ENCODE assay signal across 1 cellular context in the genomic region with DNA sequence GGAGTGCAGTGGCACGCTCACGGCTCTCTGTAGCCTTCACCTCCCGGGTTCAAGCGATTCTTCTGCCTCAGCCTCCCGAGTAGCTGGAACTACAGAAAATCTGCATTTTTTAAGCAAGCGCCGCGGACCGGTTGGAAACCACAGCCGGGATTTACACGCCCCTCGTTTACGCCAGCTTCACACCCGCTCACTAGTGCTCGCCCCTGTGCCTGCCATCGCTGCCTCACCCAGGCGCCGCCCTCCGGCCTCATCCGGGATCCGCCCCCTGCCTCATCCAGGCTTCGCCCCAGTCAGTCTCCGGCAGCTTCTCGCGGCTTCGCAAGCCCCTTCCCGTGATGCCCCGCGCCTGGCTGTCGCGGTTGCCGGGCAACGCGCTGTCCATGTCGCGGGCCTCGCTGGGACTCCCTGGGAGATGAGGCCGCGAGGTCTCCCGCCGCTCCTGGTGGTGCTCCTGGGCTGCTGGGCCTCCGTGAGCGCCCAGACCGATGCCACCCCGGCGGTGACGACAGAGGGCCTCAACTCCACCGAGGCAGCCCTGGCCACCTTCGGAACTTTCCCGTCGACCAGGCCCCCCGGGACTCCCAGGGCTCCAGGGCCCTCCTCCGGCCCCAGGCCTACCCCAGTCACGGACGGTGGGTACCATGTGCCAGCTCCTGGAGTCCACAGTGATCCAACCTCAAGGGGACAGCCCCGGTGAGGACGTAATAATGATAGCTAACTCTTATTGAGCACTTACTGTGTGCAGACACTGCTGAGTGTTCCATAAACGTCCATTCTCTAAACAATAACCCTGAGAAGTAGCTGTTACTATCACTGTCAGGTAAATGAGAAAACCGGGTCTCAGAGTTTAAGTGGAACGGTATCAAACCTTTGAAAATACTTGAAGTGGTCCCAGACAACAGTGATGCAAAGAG.
TF ChIP-seq lines count a peak whose summit lies in the region.

A gene (plus strand): TSS at position 359 of the 914 bp plus-strand sequence. CDS start 54 bp downstream, at position 413.

TF ChIP-seq in HepG2, 621 proteins besides CTCF, POLR2A, EP300 and RAD21 (continued from another document and continues in another):
- TF ChIP-seq, protein P1, sequence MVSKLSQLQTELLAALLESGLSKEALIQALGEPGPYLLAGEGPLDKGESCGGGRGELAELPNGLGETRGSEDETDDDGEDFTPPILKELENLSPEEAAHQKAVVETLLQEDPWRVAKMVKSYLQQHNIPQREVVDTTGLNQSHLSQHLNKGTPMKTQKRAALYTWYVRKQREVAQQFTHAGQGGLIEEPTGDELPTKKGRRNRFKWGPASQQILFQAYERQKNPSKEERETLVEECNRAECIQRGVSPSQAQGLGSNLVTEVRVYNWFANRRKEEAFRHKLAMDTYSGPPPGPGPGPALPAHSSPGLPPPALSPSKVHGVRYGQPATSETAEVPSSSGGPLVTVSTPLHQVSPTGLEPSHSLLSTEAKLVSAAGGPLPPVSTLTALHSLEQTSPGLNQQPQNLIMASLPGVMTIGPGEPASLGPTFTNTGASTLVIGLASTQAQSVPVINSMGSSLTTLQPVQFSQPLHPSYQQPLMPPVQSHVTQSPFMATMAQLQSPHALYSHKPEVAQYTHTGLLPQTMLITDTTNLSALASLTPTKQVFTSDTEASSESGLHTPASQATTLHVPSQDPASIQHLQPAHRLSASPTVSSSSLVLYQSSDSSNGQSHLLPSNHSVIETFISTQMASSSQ (IDR thresholded peaks at IDR 0.05; ENCODE audit: low read depth), result no peak
- TF ChIP-seq, protein P1 (CRISPR knock-in tag; IDR thresholded peaks at IDR 0.05; ENCODE audit: borderline replicate concordance), result peak; percentile 62; the same call in 1 of the 2 replicates
- TF ChIP-seq, protein P2, sequence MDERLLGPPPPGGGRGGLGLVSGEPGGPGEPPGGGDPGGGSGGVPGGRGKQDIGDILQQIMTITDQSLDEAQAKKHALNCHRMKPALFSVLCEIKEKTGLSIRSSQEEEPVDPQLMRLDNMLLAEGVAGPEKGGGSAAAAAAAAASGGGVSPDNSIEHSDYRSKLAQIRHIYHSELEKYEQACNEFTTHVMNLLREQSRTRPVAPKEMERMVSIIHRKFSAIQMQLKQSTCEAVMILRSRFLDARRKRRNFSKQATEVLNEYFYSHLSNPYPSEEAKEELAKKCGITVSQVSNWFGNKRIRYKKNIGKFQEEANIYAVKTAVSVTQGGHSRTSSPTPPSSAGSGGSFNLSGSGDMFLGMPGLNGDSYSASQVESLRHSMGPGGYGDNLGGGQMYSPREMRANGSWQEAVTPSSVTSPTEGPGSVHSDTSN (CRISPR knock-in tag; IDR thresholded peaks at IDR 0.05), result no peak
- TF ChIP-seq, protein P3, sequence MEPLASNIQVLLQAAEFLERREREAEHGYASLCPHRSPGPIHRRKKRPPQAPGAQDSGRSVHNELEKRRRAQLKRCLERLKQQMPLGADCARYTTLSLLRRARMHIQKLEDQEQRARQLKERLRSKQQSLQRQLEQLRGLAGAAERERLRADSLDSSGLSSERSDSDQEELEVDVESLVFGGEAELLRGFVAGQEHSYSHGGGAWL (CRISPR knock-in tag; IDR thresholded peaks at IDR 0.05), result peak; percentile 79; the same call in 1 of the 2 replicates
- TF ChIP-seq AGO2 (optimal IDR thresholded peaks at IDR 0.05; ENCODE audit: low read depth, low read length), result no peak
- peak; percentile 44; the same call in 1 of the 2 replicates for TF ChIP-seq ZNF12 (CRISPR knock-in tag; IDR thresholded peaks at IDR 0.05)
- TF ChIP-seq ZNF883 (CRISPR knock-in tag; IDR thresholded peaks at IDR 0.05; ENCODE audit: not compliant biosample characterization), result peak; percentile 85
- TF ChIP-seq NAIF1 (CRISPR knock-in tag; IDR thresholded peaks at IDR 0.05; ENCODE audit: borderline replicate concordance), result peak; percentile 50; the same call in 1 of the 2 replicates
- TF ChIP-seq, protein P4, sequence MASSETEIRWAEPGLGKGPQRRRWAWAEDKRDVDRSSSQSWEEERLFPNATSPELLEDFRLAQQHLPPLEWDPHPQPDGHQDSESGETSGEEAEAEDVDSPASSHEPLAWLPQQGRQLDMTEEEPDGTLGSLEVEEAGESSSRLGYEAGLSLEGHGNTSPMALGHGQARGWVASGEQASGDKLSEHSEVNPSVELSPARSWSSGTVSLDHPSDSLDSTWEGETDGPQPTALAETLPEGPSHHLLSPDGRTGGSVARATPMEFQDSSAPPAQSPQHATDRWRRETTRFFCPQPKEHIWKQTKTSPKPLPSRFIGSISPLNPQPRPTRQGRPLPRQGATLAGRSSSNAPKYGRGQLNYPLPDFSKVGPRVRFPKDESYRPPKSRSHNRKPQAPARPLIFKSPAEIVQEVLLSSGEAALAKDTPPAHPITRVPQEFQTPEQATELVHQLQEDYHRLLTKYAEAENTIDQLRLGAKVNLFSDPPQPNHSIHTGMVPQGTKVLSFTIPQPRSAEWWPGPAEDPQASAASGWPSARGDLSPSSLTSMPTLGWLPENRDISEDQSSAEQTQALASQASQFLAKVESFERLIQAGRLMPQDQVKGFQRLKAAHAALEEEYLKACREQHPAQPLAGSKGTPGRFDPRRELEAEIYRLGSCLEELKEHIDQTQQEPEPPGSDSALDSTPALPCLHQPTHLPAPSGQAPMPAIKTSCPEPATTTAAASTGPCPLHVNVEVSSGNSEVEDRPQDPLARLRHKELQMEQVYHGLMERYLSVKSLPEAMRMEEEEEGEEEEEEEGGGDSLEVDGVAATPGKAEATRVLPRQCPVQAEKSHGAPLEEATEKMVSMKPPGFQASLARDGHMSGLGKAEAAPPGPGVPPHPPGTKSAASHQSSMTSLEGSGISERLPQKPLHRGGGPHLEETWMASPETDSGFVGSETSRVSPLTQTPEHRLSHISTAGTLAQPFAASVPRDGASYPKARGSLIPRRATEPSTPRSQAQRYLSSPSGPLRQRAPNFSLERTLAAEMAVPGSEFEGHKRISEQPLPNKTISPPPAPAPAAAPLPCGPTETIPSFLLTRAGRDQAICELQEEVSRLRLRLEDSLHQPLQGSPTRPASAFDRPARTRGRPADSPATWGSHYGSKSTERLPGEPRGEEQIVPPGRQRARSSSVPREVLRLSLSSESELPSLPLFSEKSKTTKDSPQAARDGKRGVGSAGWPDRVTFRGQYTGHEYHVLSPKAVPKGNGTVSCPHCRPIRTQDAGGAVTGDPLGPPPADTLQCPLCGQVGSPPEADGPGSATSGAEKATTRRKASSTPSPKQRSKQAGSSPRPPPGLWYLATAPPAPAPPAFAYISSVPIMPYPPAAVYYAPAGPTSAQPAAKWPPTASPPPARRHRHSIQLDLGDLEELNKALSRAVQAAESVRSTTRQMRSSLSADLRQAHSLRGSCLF (CRISPR knock-in tag; IDR thresholded peaks at IDR 0.05; ENCODE audit: borderline replicate concordance), result 0 out of 2 replicates have a peak, but pooled peaks have one; percentile 46
- TF ChIP-seq HNRNPK (IDR thresholded peaks at IDR 0.05; ENCODE audit: low read depth, low read length, poor library complexity, severe bottlenecking), result peak; percentile 29
- TF ChIP-seq ZNF672 (CRISPR knock-in tag; IDR thresholded peaks at IDR 0.05), result no peak
- TF ChIP-seq, protein P5, sequence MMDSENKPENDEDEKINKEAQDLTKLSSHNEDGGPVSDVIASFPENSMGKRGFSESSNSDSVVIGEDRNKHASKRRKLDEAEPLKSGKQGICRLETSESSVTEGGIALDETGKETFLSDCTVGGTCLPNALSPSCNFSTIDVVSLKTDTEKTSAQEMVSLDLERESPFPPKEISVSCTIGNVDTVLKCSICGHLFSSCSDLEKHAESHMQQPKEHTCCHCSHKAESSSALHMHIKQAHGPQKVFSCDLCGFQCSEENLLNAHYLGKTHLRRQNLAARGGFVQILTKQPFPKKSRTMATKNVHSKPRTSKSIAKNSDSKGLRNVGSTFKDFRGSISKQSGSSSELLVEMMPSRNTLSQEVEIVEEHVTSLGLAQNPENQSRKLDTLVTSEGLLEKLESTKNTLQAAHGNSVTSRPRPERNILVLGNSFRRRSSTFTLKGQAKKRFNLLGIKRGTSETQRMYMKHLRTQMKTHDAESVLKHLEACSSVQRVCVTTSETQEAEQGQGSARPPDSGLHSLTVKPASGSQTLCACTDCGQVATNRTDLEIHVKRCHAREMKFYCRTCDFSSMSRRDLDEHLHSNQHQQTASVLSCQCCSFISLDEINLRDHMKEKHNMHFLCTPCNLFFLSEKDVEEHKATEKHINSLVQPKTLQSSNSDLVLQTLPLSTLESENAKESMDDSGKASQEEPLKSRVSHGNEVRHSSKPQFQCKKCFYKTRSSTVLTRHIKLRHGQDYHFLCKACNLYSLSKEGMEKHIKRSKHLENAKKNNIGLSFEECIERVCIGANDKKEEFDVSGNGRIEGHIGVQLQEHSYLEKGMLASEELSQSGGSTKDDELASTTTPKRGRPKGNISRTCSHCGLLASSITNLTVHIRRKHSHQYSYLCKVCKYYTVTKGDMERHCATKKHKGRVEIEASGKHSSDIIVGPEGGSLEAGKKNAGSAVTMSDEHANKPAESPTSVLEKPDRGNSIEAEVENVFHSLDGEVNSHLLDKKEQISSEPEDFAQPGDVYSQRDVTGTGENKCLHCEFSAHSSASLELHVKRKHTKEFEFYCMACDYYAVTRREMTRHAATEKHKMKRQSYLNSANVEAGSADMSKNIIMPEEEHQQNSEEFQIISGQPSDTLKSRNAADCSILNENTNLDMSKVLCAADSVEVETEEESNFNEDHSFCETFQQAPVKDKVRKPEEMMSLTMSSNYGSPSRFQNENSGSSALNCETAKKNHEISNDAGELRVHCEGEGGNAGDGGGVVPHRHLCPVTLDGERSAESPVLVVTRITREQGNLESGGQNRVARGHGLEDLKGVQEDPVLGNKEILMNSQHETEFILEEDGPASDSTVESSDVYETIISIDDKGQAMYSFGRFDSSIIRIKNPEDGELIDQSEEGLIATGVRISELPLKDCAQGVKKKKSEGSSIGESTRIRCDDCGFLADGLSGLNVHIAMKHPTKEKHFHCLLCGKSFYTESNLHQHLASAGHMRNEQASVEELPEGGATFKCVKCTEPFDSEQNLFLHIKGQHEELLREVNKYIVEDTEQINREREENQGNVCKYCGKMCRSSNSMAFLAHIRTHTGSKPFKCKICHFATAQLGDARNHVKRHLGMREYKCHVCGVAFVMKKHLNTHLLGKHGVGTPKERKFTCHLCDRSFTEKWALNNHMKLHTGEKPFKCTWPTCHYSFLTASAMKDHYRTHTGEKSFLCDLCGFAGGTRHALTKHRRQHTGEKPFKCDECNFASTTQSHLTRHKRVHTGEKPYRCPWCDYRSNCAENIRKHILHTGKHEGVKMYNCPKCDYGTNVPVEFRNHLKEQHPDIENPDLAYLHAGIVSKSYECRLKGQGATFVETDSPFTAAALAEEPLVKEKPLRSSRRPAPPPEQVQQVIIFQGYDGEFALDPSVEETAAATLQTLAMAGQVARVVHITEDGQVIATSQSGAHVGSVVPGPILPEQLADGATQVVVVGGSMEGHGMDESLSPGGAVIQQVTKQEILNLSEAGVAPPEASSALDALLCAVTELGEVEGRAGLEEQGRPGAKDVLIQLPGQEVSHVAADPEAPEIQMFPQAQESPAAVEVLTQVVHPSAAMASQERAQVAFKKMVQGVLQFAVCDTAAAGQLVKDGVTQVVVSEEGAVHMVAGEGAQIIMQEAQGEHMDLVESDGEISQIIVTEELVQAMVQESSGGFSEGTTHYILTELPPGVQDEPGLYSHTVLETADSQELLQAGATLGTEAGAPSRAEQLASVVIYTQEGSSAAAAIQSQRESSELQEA (CRISPR knock-in tag; IDR thresholded peaks at IDR 0.05; ENCODE audit: not compliant biosample characterization), result peak; percentile 73
- peak; percentile 53; the same call in 1 of the 2 replicates for TF ChIP-seq ZBTB38 (CRISPR knock-in tag; IDR thresholded peaks at IDR 0.05)
- TF ChIP-seq RARG (CRISPR knock-in tag; IDR thresholded peaks at IDR 0.05; ENCODE audit: low read depth), result no peak
- TF ChIP-seq HNF4G (IDR thresholded peaks at IDR 0.05; ENCODE audit: borderline replicate concordance, low read depth, low read length), result no peak
- no peak for TF ChIP-seq HNF4G (CRISPR knock-in tag; IDR thresholded peaks at IDR 0.05; ENCODE audit: borderline replicate concordance, low read depth)
- peak; percentile 73 for TF ChIP-seq ARNT2 (CRISPR knock-in tag; IDR thresholded peaks at IDR 0.05; ENCODE audit: low read depth)
- TF ChIP-seq, protein P6, sequence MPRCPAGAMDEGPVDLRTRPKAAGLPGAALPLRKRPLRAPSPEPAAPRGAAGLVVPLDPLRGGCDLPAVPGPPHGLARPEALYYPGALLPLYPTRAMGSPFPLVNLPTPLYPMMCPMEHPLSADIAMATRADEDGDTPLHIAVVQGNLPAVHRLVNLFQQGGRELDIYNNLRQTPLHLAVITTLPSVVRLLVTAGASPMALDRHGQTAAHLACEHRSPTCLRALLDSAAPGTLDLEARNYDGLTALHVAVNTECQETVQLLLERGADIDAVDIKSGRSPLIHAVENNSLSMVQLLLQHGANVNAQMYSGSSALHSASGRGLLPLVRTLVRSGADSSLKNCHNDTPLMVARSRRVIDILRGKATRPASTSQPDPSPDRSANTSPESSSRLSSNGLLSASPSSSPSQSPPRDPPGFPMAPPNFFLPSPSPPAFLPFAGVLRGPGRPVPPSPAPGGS (CRISPR knock-in tag; IDR thresholded peaks at IDR 0.05), result peak; percentile 94
- TF ChIP-seq BHLHE40 (IDR thresholded peaks at IDR 0.05; ENCODE audit: low read length), result no peak
- peak; percentile 74; the same call in 1 of the 2 replicates for TF ChIP-seq NFKB2 (CRISPR knock-in tag; IDR thresholded peaks at IDR 0.05; ENCODE audit: borderline replicate concordance)
- TF ChIP-seq ZNF850 (CRISPR knock-in tag; conservative IDR thresholded peaks at IDR 0.05), result no peak
- TF ChIP-seq NR1H2 (CRISPR knock-in tag; IDR thresholded peaks at IDR 0.05; ENCODE audit: borderline replicate concordance, low read depth), result no peak
- no peak for TF ChIP-seq SOX5 (CRISPR knock-in tag; IDR thresholded peaks at IDR 0.05; ENCODE audit: borderline replicate concordance)
- TF ChIP-seq HNF4A (CRISPR knock-in tag; IDR thresholded peaks at IDR 0.05), result no peak
- TF ChIP-seq ZFP82 (CRISPR knock-in tag; IDR thresholded peaks at IDR 0.05; ENCODE audit: borderline replicate concordance), result no peak
- TF ChIP-seq, protein P7, sequence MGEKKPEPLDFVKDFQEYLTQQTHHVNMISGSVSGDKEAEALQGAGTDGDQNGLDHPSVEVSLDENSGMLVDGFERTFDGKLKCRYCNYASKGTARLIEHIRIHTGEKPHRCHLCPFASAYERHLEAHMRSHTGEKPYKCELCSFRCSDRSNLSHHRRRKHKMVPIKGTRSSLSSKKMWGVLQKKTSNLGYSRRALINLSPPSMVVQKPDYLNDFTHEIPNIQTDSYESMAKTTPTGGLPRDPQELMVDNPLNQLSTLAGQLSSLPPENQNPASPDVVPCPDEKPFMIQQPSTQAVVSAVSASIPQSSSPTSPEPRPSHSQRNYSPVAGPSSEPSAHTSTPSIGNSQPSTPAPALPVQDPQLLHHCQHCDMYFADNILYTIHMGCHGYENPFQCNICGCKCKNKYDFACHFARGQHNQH (CRISPR knock-in tag; IDR thresholded peaks at IDR 0.05), result peak; percentile 66
- TF ChIP-seq STAT5B (CRISPR knock-in tag; IDR thresholded peaks at IDR 0.05), result no peak
